Comparison of ENCODE assay signal across 8 cellular contexts in genomic region chr1:156212833-156213643, GRCh38.
DNase-seq lines count a peak whose midpoint lies in the region; ATAC-seq lines count a peak whose summit lies in the region.

TSS of gene PMF1 (plus strand) at chr1:156213007. CDS start at chr1:156213016, 9 bp downstream.

- H3K4me1 ChIP-seq in BLaER1 treated with 17β-estradiol and CSF1 and Interleukin-3, amounts not matched to agents 10 nM and 100 nM, result peaks cover 19 to 50% (median 33%) of the 10 kb centered on the region in 10 experiments

- peak; percentile 97 for DNase-seq in NCI-H748 (lab: John Stamatoyannopoulos, UW; ENCODE audit: unreplicated experiment)
- peak; percentile 95 for DNase-seq in activated CD4-positive, alpha-beta T cell treated with anti-CD3 and anti-CD28 coated beads, Interleukin-2, amount 50 U/mL, for 1 hour
- peak; percentile 93 for DNase-seq in cortex of kidney (lab: John Stamatoyannopoulos, UW)
- peak; percentile 99 for DNase-seq in left kidney (ENCODE audit: low read depth, low spot score)
- peak; percentile 98 for DNase-seq in stimulated activated CD4-positive, alpha-beta T cell treated with anti-CD3 and anti-CD28 coated beads, Interleukin-1b, Interleukin-23, amount 100 ng/mL, for 48 hours

- peak; percentile 93 for ATAC-seq in GM19351 (IDR thresholded peaks at IDR 0.05; ENCODE audit: unreplicated experiment)
- peak; percentile 83 for ATAC-seq in HG03520 (IDR thresholded peaks at IDR 0.05; ENCODE audit: unreplicated experiment)

- H3K27me3 ChIP-seq in BLaER1 treated with 17β-estradiol and CSF1 and Interleukin-3, amounts not matched to agents 10 nM and 100 nM, result no peaks in the 10 kb centered on the region

- peak within 1 kb of the TSS; percentile 89 to 96 (median 94) for H3K27ac ChIP-seq in BLaER1 treated with 17β-estradiol and CSF1 and Interleukin-3, amounts not matched to agents 10 nM and 100 nM

- H3K4me2 ChIP-seq in BLaER1 treated with 17β-estradiol and CSF1 and Interleukin-3, amounts not matched to agents 10 nM and 100 nM, result peak within 1 kb of the TSS; percentile 84 to 97 (median 93)

- peak within 1 kb of the TSS; percentile 87 to 95 (median 93) for H3K9ac ChIP-seq in BLaER1 treated with 17β-estradiol and CSF1 and Interleukin-3, amounts not matched to agents 10 nM and 100 nM

- H3K9me3 ChIP-seq in BLaER1 treated with 17β-estradiol and CSF1 and Interleukin-3, amounts not matched to agents 10 nM and 100 nM (replicated peaks in 1 of 11), result peaks cover 0 to 4% (median 0%) of the 10 kb centered on the region in 11 experiments; a peak in 3 of 22 replicates

- peaks cover 36 to 71% (median 59%) of the 10 kb centered on the region in 11 experiments for H3K36me3 ChIP-seq in BLaER1 treated with 17β-estradiol and CSF1 and Interleukin-3, amounts not matched to agents 10 nM and 100 nM

- peak within 1 kb of the TSS; percentile 68 to 82 (median 71) for H3K4me3 ChIP-seq in BLaER1 treated with 17β-estradiol and CSF1 and Interleukin-3, amounts not matched to agents 10 nM and 100 nM

- H4K20me1 ChIP-seq in BLaER1 treated with 17β-estradiol and CSF1 and Interleukin-3, amounts not matched to agents 10 nM and 100 nM, result peaks cover 0 to 19% (median 0%) of the 10 kb centered on the region in 11 experiments; a peak in 4 of 22 replicates

Comparison
In these comparisons a context has a peak if more than half of its experiments do, and no peak if none do; other contexts are left out.
1. Peak in every context shown above with its lines: DNase-seq, ATAC-seq, H3K4me3 ChIP-seq and H3K27ac ChIP-seq.